ENCODE assay signal across 8 cellular contexts in the genomic region with DNA sequence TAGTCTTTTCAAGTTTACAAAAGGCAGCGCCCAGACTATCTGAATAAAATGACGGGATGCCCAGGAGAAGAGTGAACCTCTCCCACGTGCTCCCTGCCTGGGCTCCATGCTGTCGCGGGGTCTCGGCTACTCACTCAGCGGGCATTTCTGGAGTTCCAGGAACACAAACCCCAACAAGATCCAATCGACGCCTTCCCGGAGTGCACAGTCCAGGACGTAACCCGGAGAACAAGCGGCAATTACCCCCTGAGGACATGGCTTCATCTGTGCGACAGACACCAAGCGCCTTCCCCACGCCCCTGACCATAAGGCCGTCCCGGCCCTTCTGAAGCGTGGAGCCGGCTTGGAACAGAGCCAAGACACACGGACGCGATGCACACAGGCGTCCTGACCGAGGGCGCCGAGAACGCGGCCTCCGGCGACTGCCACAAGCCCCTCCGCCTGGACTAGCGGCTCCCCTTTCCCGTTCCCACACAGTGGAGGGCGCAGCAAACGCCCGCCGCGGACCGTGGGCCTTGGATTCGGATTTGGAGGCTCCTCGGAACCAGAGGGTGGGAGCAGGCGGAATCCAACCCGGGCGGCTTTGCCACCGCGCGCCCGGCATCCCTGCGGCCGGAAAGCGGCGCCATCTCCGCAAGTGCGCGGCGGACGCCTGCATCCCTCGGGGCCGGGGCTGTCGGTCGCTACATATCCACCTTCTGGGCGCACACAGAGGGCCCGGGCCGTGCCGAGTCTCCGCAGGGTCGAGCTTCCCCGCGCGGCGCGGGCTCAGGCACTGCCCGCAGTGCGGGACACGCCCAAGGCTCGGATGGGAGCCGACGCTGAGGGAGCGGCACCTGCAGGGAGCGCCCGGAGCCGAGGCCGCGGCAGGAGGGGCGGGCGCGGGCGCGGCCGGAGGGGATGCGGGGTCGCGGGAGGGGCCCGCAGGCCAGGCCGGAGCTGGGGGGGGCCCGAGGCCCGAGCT. TPM values are rescaled to one million over a fixed set of nuclear protein-coding genes. Genes with fewer than 3 reads are reported as not detected.
DNase-seq lines count a peak whose midpoint lies in the region; TF ChIP-seq lines count a peak whose summit lies in the region.

No MANE protein-coding gene starts in this region.

- H3K9me3 ChIP-seq in smooth muscle cell (replicated peaks; ENCODE audit: low read depth): no peaks in the 10 kb centered on the region

- 9% methylated on average over 86 of the region's 98 CpGs for WGBS in smooth muscle cell (ENCODE audit: low lambda C conversion rate)

- H3K79me2 ChIP-seq in smooth muscle cell (ENCODE audit: low read depth): no peaks in the 10 kb centered on the region

- DNase-seq in DMS53 (lab: John Stamatoyannopoulos, UW): peak; percentile 68
- DNase-seq in GM20000 (ENCODE audit: low spot score): peak; percentile 73
- DNase-seq in HT1080 (ENCODE audit: low read depth): peak; percentile 26
- DNase-seq in T follicular helper cell (ENCODE audit: low read depth): peak; percentile 15
- DNase-seq in brain microvascular endothelial cell: no peak
- peak; percentile 22 to 45 (median 37) for DNase-seq in immature natural killer cell
- DNase-seq in smooth muscle cell (lab: John Stamatoyannopoulos, UW; ENCODE audit: unreplicated experiment): no peak
- no peak for DNase-seq in Kasumi-1 (lab: John Stamatoyannopoulos, UW)

- H3K27me3 ChIP-seq in brain microvascular endothelial cell (replicated peaks): peaks cover 10% of the 10 kb centered on the region
- H3K27me3 ChIP-seq in smooth muscle cell (ENCODE audit: low read depth): peaks cover 35% of the 10 kb centered on the region

- H3K4me2 ChIP-seq in smooth muscle cell: peak overlapping the region; percentile 96

- H3K27me3 Mint-ChIP-seq in immature natural killer cell (ENCODE audit: low read depth in 3 of 3): peaks cover 3 to 18% (median 4%) of the 10 kb centered on the region in 3 donors

- no peaks in the 10 kb centered on the region for H4K20me1 ChIP-seq in smooth muscle cell (ENCODE audit: low read depth)

- H3K27ac ChIP-seq in brain microvascular endothelial cell (no peak overlapping the region), smooth muscle cell (ENCODE audit: low read depth) (no peak overlapping the region)

- peak overlapping the region; percentile 74 for H2AFZ ChIP-seq in smooth muscle cell (ENCODE audit: low read depth)

- H3K4me1 Mint-ChIP-seq in immature natural killer cell: peaks cover 15 to 20% of the 10 kb centered on the region in 2 donors

- TF ChIP-seq CTCF in GM20000 (IDR thresholded peaks at IDR 0.05; ENCODE audit: extremely low read depth, missing control alignments): no peak
- no peak for TF ChIP-seq CTCF in brain microvascular endothelial cell (IDR thresholded peaks at IDR 0.05; ENCODE audit: low read depth, low read length, missing control alignments)
- TF ChIP-seq CTCF in smooth muscle cell (IDR thresholded peaks at IDR 0.05; ENCODE audit: borderline replicate concordance, insufficient read depth, poor library complexity, severe bottlenecking): no peak

- H3K9me3 Mint-ChIP-seq in immature natural killer cell: no peaks in the 10 kb centered on the region

- no peaks in the 10 kb centered on the region for H3K36me3 Mint-ChIP-seq in immature natural killer cell

- H3F3A ChIP-seq in smooth muscle cell (ENCODE audit: low read depth): no peaks in the 10 kb centered on the region

- H3K4me3 ChIP-seq in brain microvascular endothelial cell (ENCODE audit: low read depth, low read length) (peak overlapping the region; percentile 48), smooth muscle cell (peak overlapping the region; percentile 59)

- H3K36me3 ChIP-seq in brain microvascular endothelial cell (replicated peaks) (no peaks in the 10 kb centered on the region), smooth muscle cell (ENCODE audit: low read depth) (no peaks in the 10 kb centered on the region)

- H3K27ac Mint-ChIP-seq in immature natural killer cell: peak overlapping the region in 2 of 6 donors; percentile 44 to 82

- in situ Hi-C loops in brain microvascular endothelial cell (cut with HindIII; ENCODE audit: low pct_ligation_motif_present, low sequenced_read_pairs): no loop called here

- H3K4me1 ChIP-seq in smooth muscle cell (ENCODE audit: low read depth): peaks cover 7% of the 10 kb centered on the region

- H3K9ac ChIP-seq in smooth muscle cell (ENCODE audit: low read depth): no peak overlapping the region

- peak overlapping the region; percentile 82 to 88 (median 85) for H3K4me3 Mint-ChIP-seq in immature natural killer cell

RNA-seq across cellular contexts. Expression of a gene that starts 0.7 kb away (rescaled TPM):
- 0.13 and 0.14 TPM in 2 replicates for total RNA-seq in HT1080 (2014; rRNA removed; shearing (Covaris generic))
- polyA plus RNA-seq in HT1080 (2015; cell fraction: cytosol; rRNA removed): 0.52 and 0.83 TPM in 2 replicates
- 0.52 and 0.55 TPM in 2 replicates for polyA plus RNA-seq in HT1080 (2015; cell fraction: nucleus; rRNA removed)
- polyA plus RNA-seq in immature natural killer cell (1 to 10 TPM; 2.4 to 7.6 (median 4.8) TPM), smooth muscle cell (1.4 and 1.7 TPM in 2 replicates)
- total RNA-seq in smooth muscle cell: 0.76 and 2.2 TPM in 2 replicates

Comparison
In these comparisons a context has a peak if more than half of its experiments do, and no peak if none do; other contexts are left out.
1. DNase-seq: peak in DMS53 (single experiment), GM20000 (single experiment), HT1080 (single experiment), T follicular helper cell (single experiment) and immature natural killer cell (3 of 3); none in brain microvascular endothelial cell (single experiment), smooth muscle cell (single experiment) and Kasumi-1 (0 of 2).